9 cellular contexts compared by ENCODE assay signal in genomic region chr5:177358333-177358939, GRCh38. TPM values are rescaled to one million over a fixed set of nuclear protein-coding genes. Genes with fewer than 3 reads are reported as not detected.
DNase-seq lines count a peak whose midpoint lies in the region; ATAC-seq and TF ChIP-seq lines count a peak whose summit lies in the region.
"Had no signal": no experiment of that assay in that cellular context is flagged by ENCODE, and none has a peak within 500 bp of the region (broad histone marks: within the 10 kb centered on the region; RNA-seq: fewer than 3 reads in every experiment).

No MANE protein-coding gene starts in this region.

- no peak for TF ChIP-seq POLR2A in thyroid gland (IDR thresholded peaks at IDR 0.05)

- H3K9me3 ChIP-seq in BLaER1: no peaks in the 10 kb centered on the region
- H3K9me3 ChIP-seq in HEK293 (ENCODE audit: control insufficient read depth, insufficient read depth, low read depth, low read length): no peaks in the 10 kb centered on the region
- no peaks in the 10 kb centered on the region for H3K9me3 ChIP-seq in thyroid gland

- H3K4me2 ChIP-seq in BLaER1: peak overlapping the region; percentile 99

- TF ChIP-seq CTCF in HEK293 (tag by site-specific recombination; IDR thresholded peaks at IDR 0.05) (no peak), thyroid gland (IDR thresholded peaks at IDR 0.05) (no peak)

- peak overlapping the region; percentile 92 for H3K4me3 Mint-ChIP-seq in activated naive CD8-positive, alpha-beta T cell treated with anti-CD3 and anti-CD28 coated beads, Interleukin-2, amount 10 ng/mL, durations not matched to agents 7 days and 5 days
- H3K4me3 Mint-ChIP-seq in memory B cell: peak overlapping the region; percentile 97

- DNase-seq in activated naive CD8-positive, alpha-beta T cell treated with anti-CD3 and anti-CD28 coated beads, Interleukin-2, amount 10 ng/mL, durations not matched to agents 7 days and 5 days: no peak
- DNase-seq in memory B cell (ENCODE audit: low spot score in 2 of 2): no peak
- no peak for DNase-seq in NCI-H524 (lab: John Stamatoyannopoulos, UW)
- no peak for DNase-seq in NCI-H82 treated with DMSO at 0.1 percent for 48 hours (lab: John Stamatoyannopoulos, UW; ENCODE audit: unreplicated experiment)
- no peak for DNase-seq in thyroid gland

- WGBS in thyroid gland, 2 donors: 19 to 68% methylated on average over 4 to 5 of the region's 6 CpGs

- peak overlapping the region; percentile 76 for H3K27ac Mint-ChIP-seq in activated naive CD8-positive, alpha-beta T cell treated with anti-CD3 and anti-CD28 coated beads, Interleukin-2, amount 10 ng/mL, durations not matched to agents 7 days and 5 days
- H3K27ac Mint-ChIP-seq in memory B cell: peak overlapping the region; percentile 89

- peak overlapping the region; percentile 73 for H3K4me3 ChIP-seq in BLaER1
- no peak overlapping the region for H3K4me3 ChIP-seq in HEK293 (ENCODE audit: low read depth, low read length)
- H3K4me3 ChIP-seq in thyroid gland (replicated peaks in 1 of 3): no peak overlapping the region

- H4K20me1 ChIP-seq in BLaER1: no peaks in the 10 kb centered on the region

- POLR2A ChIA-PET in HEK293 (lab: Yijun Ruan, JAX): no interaction called here
- POLR2A ChIA-PET in activated naive CD8-positive, alpha-beta T cell treated with anti-CD3 and anti-CD28 coated beads, Interleukin-2, amount 10 ng/mL, durations not matched to agents 7 days and 5 days (lab: Charles Lee): interaction anchor here (0.6 to 2.6 kb wide), 10 partner anchors 9 to 97 kb away, joined by 3 to 13 read pairs (median 4); partner anchors contain the start of genes PRELID1 and RAB24

- peak; percentile 5 for ATAC-seq in activated naive CD8-positive, alpha-beta T cell treated with anti-CD3 and anti-CD28 coated beads, Interleukin-2, amount 10 ng/mL, durations not matched to agents 7 days and 5 days (ENCODE audit: low read depth)
- ATAC-seq in memory B cell (ENCODE audit: low read depth): no peak
- ATAC-seq in GM19455 (IDR thresholded peaks at IDR 0.05; ENCODE audit: unreplicated experiment): no peak

- no peaks in the 10 kb centered on the region for H3K27me3 ChIP-seq in BLaER1
- no peaks in the 10 kb centered on the region for H3K27me3 ChIP-seq in thyroid gland

- H3K9ac ChIP-seq in BLaER1: peak overlapping the region; percentile 82

- intact Hi-C loops in thyroid gland (cut with DNase I): no loop called here

- peaks cover 69% of the 10 kb centered on the region for H3K4me1 Mint-ChIP-seq in activated naive CD8-positive, alpha-beta T cell treated with anti-CD3 and anti-CD28 coated beads, Interleukin-2, amount 10 ng/mL, durations not matched to agents 7 days and 5 days
- peaks cover 63% of the 10 kb centered on the region for H3K4me1 Mint-ChIP-seq in memory B cell

- peaks cover 12% of the 10 kb centered on the region for H3K9me3 Mint-ChIP-seq in activated naive CD8-positive, alpha-beta T cell treated with anti-CD3 and anti-CD28 coated beads, Interleukin-2, amount 10 ng/mL, durations not matched to agents 7 days and 5 days
- peaks cover 2% of the 10 kb centered on the region for H3K9me3 Mint-ChIP-seq in memory B cell

- peak overlapping the region; percentile 88 for H3K27ac ChIP-seq in BLaER1
- no peak overlapping the region for H3K27ac ChIP-seq in HEK293 (ENCODE audit: extremely low read depth, low read depth, low read length)
- no peak overlapping the region for H3K27ac ChIP-seq in thyroid gland

- peaks cover 25% of the 10 kb centered on the region for H3K36me3 Mint-ChIP-seq in activated naive CD8-positive, alpha-beta T cell treated with anti-CD3 and anti-CD28 coated beads, Interleukin-2, amount 10 ng/mL, durations not matched to agents 7 days and 5 days
- peaks cover 5% of the 10 kb centered on the region for H3K36me3 Mint-ChIP-seq in memory B cell

- H3K27me3 Mint-ChIP-seq in activated naive CD8-positive, alpha-beta T cell treated with anti-CD3 and anti-CD28 coated beads, Interleukin-2, amount 10 ng/mL, durations not matched to agents 7 days and 5 days: no peaks in the 10 kb centered on the region
- H3K27me3 Mint-ChIP-seq in memory B cell: no peaks in the 10 kb centered on the region

- H3K36me3 ChIP-seq in BLaER1: no peaks in the 10 kb centered on the region
- no peaks in the 10 kb centered on the region for H3K36me3 ChIP-seq in HEK293 (ENCODE audit: control insufficient read depth in 2 of 2, insufficient read depth in 1 of 2, low read length in 2 of 2)
- no peaks in the 10 kb centered on the region for H3K36me3 ChIP-seq in thyroid gland

- CTCF ChIA-PET in HEK293 (lab: Yijun Ruan, JAX): interaction anchor here (0.8 to 1.4 kb wide), 3 partner anchors 9 to 20 kb away, joined by 3 to 4 read pairs (median 3); no protein-coding TSS in a partner anchor

- H3K4me1 ChIP-seq in BLaER1 (peaks cover 84% of the 10 kb centered on the region), HEK293 (ENCODE audit: control insufficient read depth, insufficient read depth, low read length) (0 out of 2 replicates have a peak, but pooled peaks cover 2% of the 10 kb centered on the region), thyroid gland (peaks cover 12 to 13% of the 10 kb centered on the region in 2 donors)

TF ChIP-seq in HEK293, 187 proteins besides CTCF, POLR2A, EP300 and RAD21:
- no peak for TF ChIP-seq ZIC2 (tag by site-specific recombination; IDR thresholded peaks at IDR 0.05)
- TF ChIP-seq, protein P1, sequence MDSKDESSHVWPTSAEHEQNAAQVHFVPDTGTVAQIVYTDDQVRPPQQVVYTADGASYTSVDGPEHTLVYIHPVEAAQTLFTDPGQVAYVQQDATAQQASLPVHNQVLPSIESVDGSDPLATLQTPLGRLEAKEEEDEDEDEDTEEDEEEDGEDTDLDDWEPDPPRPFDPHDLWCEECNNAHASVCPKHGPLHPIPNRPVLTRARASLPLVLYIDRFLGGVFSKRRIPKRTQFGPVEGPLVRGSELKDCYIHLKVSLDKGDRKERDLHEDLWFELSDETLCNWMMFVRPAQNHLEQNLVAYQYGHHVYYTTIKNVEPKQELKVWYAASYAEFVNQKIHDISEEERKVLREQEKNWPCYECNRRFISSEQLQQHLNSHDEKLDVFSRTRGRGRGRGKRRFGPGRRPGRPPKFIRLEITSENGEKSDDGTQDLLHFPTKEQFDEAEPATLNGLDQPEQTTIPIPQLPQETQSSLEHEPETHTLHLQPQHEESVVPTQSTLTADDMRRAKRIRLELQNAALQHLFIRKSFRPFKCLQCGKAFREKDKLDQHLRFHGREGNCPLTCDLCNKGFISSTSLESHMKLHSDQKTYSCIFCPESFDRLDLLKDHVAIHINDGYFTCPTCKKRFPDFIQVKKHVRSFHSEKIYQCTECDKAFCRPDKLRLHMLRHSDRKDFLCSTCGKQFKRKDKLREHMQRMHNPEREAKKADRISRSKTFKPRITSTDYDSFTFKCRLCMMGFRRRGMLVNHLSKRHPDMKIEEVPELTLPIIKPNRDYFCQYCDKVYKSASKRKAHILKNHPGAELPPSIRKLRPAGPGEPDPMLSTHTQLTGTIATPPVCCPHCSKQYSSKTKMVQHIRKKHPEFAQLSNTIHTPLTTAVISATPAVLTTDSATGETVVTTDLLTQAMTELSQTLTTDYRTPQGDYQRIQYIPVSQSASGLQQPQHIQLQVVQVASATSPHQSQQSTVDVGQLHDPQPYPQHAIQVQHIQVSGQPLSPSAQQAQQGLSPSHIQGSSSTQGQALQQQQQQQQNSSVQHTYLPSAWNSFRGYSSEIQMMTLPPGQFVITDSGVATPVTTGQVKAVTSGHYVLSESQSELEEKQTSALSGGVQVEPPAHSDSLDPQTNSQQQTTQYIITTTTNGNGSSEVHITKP (tag by site-specific recombination; IDR thresholded peaks at IDR 0.05): peak; percentile 86

RNA-seq across cellular contexts. Expression of gene RGS14, which starts 0.7 kb away (rescaled TPM):
- total RNA-seq in activated naive CD8-positive, alpha-beta T cell treated with anti-CD3 and anti-CD28 coated beads, Interleukin-2, amount 10 ng/mL, durations not matched to agents 7 days and 5 days: 100 to 1,000 TPM; 113 to 124 TPM
- 10 to 100 TPM; 22.9 to 42.7 (median 26.7) TPM for total RNA-seq in thyroid gland

RNA-seq across cellular contexts. Expression of gene LMAN2, which starts 7.0 kb away (rescaled TPM):
- 100 to 1,000 TPM; 110 to 116 TPM for total RNA-seq in activated naive CD8-positive, alpha-beta T cell treated with anti-CD3 and anti-CD28 coated beads, Interleukin-2, amount 10 ng/mL, durations not matched to agents 7 days and 5 days
- total RNA-seq in thyroid gland: 100 to 1,000 TPM; 309 to 465 (median 383) TPM

RNA-seq across cellular contexts. Expression of gene SLC34A1, which starts 25.8 kb away (rescaled TPM):
- total RNA-seq in activated naive CD8-positive, alpha-beta T cell treated with anti-CD3 and anti-CD28 coated beads, Interleukin-2, amount 10 ng/mL, durations not matched to agents 7 days and 5 days: 1 to 10 TPM; 1.9 to 2.1 TPM
- not detected for total RNA-seq in thyroid gland
- total RNA-seq: NCI-H460 had no signal

RNA-seq across cellular contexts. Expression of gene PFN3, which starts 42.0 kb away (rescaled TPM):
- not detected for total RNA-seq in activated naive CD8-positive, alpha-beta T cell treated with anti-CD3 and anti-CD28 coated beads, Interleukin-2, amount 10 ng/mL, durations not matched to agents 7 days and 5 days
- total RNA-seq in thyroid gland: not detected
- total RNA-seq: NCI-H460 had no signal

RNA-seq across cellular contexts. Expression of gene MXD3, which starts 46.7 kb away (rescaled TPM):
- 10 to 100 TPM; 85.0 to 94.0 TPM for total RNA-seq in activated naive CD8-positive, alpha-beta T cell treated with anti-CD3 and anti-CD28 coated beads, Interleukin-2, amount 10 ng/mL, durations not matched to agents 7 days and 5 days
- 10 to 100 TPM in 1 of 4 donors, 1 to 10 TPM in 3; 2.0 to 11.7 (median 7.8) TPM for total RNA-seq in thyroid gland
